Comparison of ENCODE assay signal across 1 cellular context in genomic region chr2:113517025-113517424, GRCh38. TPM values are rescaled to one million over a fixed set of nuclear protein-coding genes. Genes with fewer than 3 reads are reported as not detected.
"Had no signal": no experiment of that assay in that cellular context is flagged by ENCODE, and none has a peak within 500 bp of the region (broad histone marks: within the 10 kb centered on the region; RNA-seq: fewer than 3 reads in every experiment).

No MANE protein-coding gene starts in this region.

RNA-seq across cellular contexts. Expression of gene FOXD4L1, which starts 18.6 kb away (rescaled TPM):
- total RNA-seq: G401 had no signal
